In genomic region chr17:47850692-47851573, GRCh38 we compare ENCODE assay signal across 1 cellular context.
A peak's percentile ranks its signal among the peaks of the same experiment; 100 is the strongest.
TF ChIP-seq lines count a peak whose summit lies in the region.

TSS of gene SP6 (minus strand) at chr17:47851163. CDS start at chr17:47848429, 2,734 bp downstream.

TF ChIP-seq in HepG2, 621 proteins besides CTCF, POLR2A, EP300 and RAD21 (continued from another document and continues in another):
- TF ChIP-seq TIGD3 (CRISPR knock-in tag; IDR thresholded peaks at IDR 0.05; ENCODE audit: borderline replicate concordance) (no peak), ZIK1 (CRISPR knock-in tag; IDR thresholded peaks at IDR 0.05; ENCODE audit: borderline replicate concordance, low read depth) (no peak), POLR2AphosphoS5 (IDR thresholded peaks at IDR 0.05; ENCODE audit: low read depth, low read length) (no peak), ELF4 (CRISPR knock-in tag; IDR thresholded peaks at IDR 0.05; ENCODE audit: borderline replicate concordance) (no peak), ZNF44 (CRISPR knock-in tag; IDR thresholded peaks at IDR 0.05) (no peak), ZNF800 (CRISPR knock-in tag; IDR thresholded peaks at IDR 0.05) (peak; percentile 99), ZSCAN29 (CRISPR knock-in tag; conservative IDR thresholded peaks at IDR 0.05) (0 out of 2 replicates have a peak, but pooled peaks have one; percentile 58), CBFB (CRISPR knock-in tag; IDR thresholded peaks at IDR 0.05) (no peak; the same call in 1 of the 2 replicates), RBM39 (IDR thresholded peaks at IDR 0.05; ENCODE audit: low read depth, low read length, poor library complexity, severe bottlenecking) (peak; percentile 46), MXD1 (CRISPR knock-in tag; IDR thresholded peaks at IDR 0.05) (peak; percentile 53), CENPX (CRISPR knock-in tag; IDR thresholded peaks at IDR 0.05) (no peak), BCL3 (CRISPR knock-in tag; IDR thresholded peaks at IDR 0.05) (no peak), UBTF (CRISPR knock-in tag; IDR thresholded peaks at IDR 0.05) (peak; percentile 100), ZBTB46 (CRISPR knock-in tag; IDR thresholded peaks at IDR 0.05; ENCODE audit: borderline replicate concordance) (no peak; the same call in 1 of the 2 replicates), SMARCC2 (IDR thresholded peaks at IDR 0.05) (no peak), SALL1 (CRISPR knock-in tag; IDR thresholded peaks at IDR 0.05) (peak; percentile 41; the same call in 1 of the 2 replicates), TBX2 (CRISPR knock-in tag; IDR thresholded peaks at IDR 0.05; ENCODE audit: borderline replicate concordance) (peak; percentile 75), HNRNPK (IDR thresholded peaks at IDR 0.05; ENCODE audit: low read depth, low read length, poor library complexity, severe bottlenecking) (peak; percentile 77), ZFYVE20 (CRISPR knock-in tag; IDR thresholded peaks at IDR 0.05; ENCODE audit: borderline replicate concordance, low read depth) (no peak), IRF9 (CRISPR knock-in tag; IDR thresholded peaks at IDR 0.05; ENCODE audit: borderline replicate concordance) (peak; percentile 69; the same call in 1 of the 2 replicates), KDM5B (CRISPR knock-in tag; IDR thresholded peaks at IDR 0.05; ENCODE audit: borderline replicate concordance) (peak; percentile 90; the same call in 1 of the 2 replicates), DRAP1 (CRISPR knock-in tag; IDR thresholded peaks at IDR 0.05) (peak; percentile 76), SOX5 (CRISPR knock-in tag; IDR thresholded peaks at IDR 0.05; ENCODE audit: borderline replicate concordance) (peak; percentile 29; the same call in 1 of the 2 replicates), PRMT3 (CRISPR knock-in tag; IDR thresholded peaks at IDR 0.05; ENCODE audit: borderline replicate concordance, low read depth) (no peak), PRDM15 (CRISPR knock-in tag; IDR thresholded peaks at IDR 0.05) (0 out of 2 replicates have a peak, but pooled peaks have one; percentile 44), GATAD2A (CRISPR knock-in tag; IDR thresholded peaks at IDR 0.05) (no peak), PLRG1 (conservative IDR thresholded peaks at IDR 0.05) (no peak), MTERF4 (CRISPR knock-in tag; IDR thresholded peaks at IDR 0.05) (0 out of 2 replicates have a peak, but pooled peaks have one; percentile 33), POGK (CRISPR knock-in tag; conservative IDR thresholded peaks at IDR 0.05) (peak; percentile 85; the same call in 1 of the 2 replicates), ATAD3A (CRISPR knock-in tag; IDR thresholded peaks at IDR 0.05) (no peak), ZNF891 (CRISPR knock-in tag; IDR thresholded peaks at IDR 0.05) (no peak), ATF1 (CRISPR knock-in tag; IDR thresholded peaks at IDR 0.05) (no peak), PCBP2 (optimal IDR thresholded peaks at IDR 0.05; ENCODE audit: low read depth, low read length, poor library complexity, severe bottlenecking) (no peak), ZNF563 (CRISPR knock-in tag; IDR thresholded peaks at IDR 0.05) (peak; percentile 71; the same call in 1 of the 2 replicates), ZNF605 (CRISPR knock-in tag; IDR thresholded peaks at IDR 0.05) (peak; percentile 66; the same call in 1 of the 2 replicates), TEF (CRISPR knock-in tag; IDR thresholded peaks at IDR 0.05) (no peak), ZNF253 (CRISPR knock-in tag; IDR thresholded peaks at IDR 0.05; ENCODE audit: borderline replicate concordance) (no peak), ZNF232 (CRISPR knock-in tag; IDR thresholded peaks at IDR 0.05; ENCODE audit: borderline replicate concordance) (no peak), ZNF740 (CRISPR knock-in tag; IDR thresholded peaks at IDR 0.05) (no peak), NFKB2 (CRISPR knock-in tag; IDR thresholded peaks at IDR 0.05; ENCODE audit: borderline replicate concordance) (no peak), MAZ (IDR thresholded peaks at IDR 0.05; ENCODE audit: borderline replicate concordance, low read depth, low read length) (no peak; the same call in 1 of the 2 replicates), MAZ (CRISPR knock-in tag; IDR thresholded peaks at IDR 0.05; ENCODE audit: low read depth) (peak; percentile 81), NRL (CRISPR knock-in tag; IDR thresholded peaks at IDR 0.05; ENCODE audit: borderline replicate concordance) (no peak)
